ENCODE assay signal across 8 cellular contexts in genomic region chr12:4272014-4272975, GRCh38. TPM values are rescaled to one million over a fixed set of nuclear protein-coding genes. Genes with fewer than 3 reads are reported as not detected.
DNase-seq lines count a peak whose midpoint lies in the region; ATAC-seq and TF ChIP-seq lines count a peak whose summit lies in the region.

No MANE protein-coding gene starts in this region.

- H3K9me3 Mint-ChIP-seq in Caco-2 (ENCODE audit: unreplicated experiment) = no peaks in the 10 kb centered on the region

- POLR2A ChIA-PET in Caco-2 (lab: Charles Lee) = interaction anchor here (0.6 to 1.5 kb wide), 2 partner anchors 273 to 460 kb away, joined by 4 to 5 read pairs; no protein-coding TSS in a partner anchor

- peaks cover 40% of the 10 kb centered on the region for H3K4me1 ChIP-seq in Caco-2
- peaks cover 5 to 18% of the 10 kb centered on the region in 2 donors for H3K4me1 ChIP-seq in lung (ENCODE audit: control insufficient read depth in 2 of 2, insufficient read depth in 2 of 2, low read length in 2 of 2)

- DNase-seq in Caco-2 (peak; percentile 71 to 80), KG1 (lab: John Stamatoyannopoulos, UW) (peak; percentile 76), dermis blood vessel endothelial cell (peak; percentile 69), lung (ENCODE audit: low spot score) (peak; percentile 78), EL (no peak)
- peak; percentile 75 to 91 for DNase-seq in activated CD4-positive, alpha-beta T cell treated with anti-CD3 and anti-CD28 coated beads, Interleukin-2, amount 50 U/mL, for 24 hours (ENCODE audit: low read depth in 1 of 2, low spot score in 1 of 2)
- peak; percentile 69 to 77 (median 76) for DNase-seq in stimulated activated CD4-positive, alpha-beta T cell treated with anti-CD3 and anti-CD28 coated beads, TNF-alpha, amount 100 ng/mL, for 1 hour (ENCODE audit: low read depth in 3 of 3, low spot score in 1 of 3)

- 1% methylated on average over 68 to 70 of the region's 70 CpGs for WGBS in lung, 2 donors

- intact Hi-C loops in Caco-2 (cut with micrococcal nuclease; ENCODE audit: unreplicated experiment) = no loop called here

- H3K4me3 Mint-ChIP-seq in Caco-2 (ENCODE audit: unreplicated experiment) = peak overlapping the region; percentile 98

- CTCF ChIA-PET in Caco-2 (lab: Charles Lee) = interaction anchor here (0.6 to 1.3 kb wide), 7 partner anchors 108 to 1011 kb away, joined by 3 to 5 read pairs (median 4); no protein-coding TSS in a partner anchor

- no peaks in the 10 kb centered on the region for H3K36me3 ChIP-seq in Caco-2 (ENCODE audit: control insufficient read depth, insufficient read depth, low read length)
- H3K36me3 ChIP-seq in lung (ENCODE audit: control insufficient read depth in 2 of 2, insufficient read depth in 2 of 2, low read length in 2 of 2) = no peaks in the 10 kb centered on the region

- peaks cover 50% of the 10 kb centered on the region for H3K4me1 Mint-ChIP-seq in Caco-2 (ENCODE audit: low read depth, unreplicated experiment)

- H3K36me3 Mint-ChIP-seq in Caco-2 (ENCODE audit: insufficient read depth, unreplicated experiment) = peaks cover 61% of the 10 kb centered on the region

- no TSS peak for BruUV-seq in Caco-2 (replicated peaks; lab: Mats Ljungman, UMichigan)

- ATAC-seq in GM21390 (IDR thresholded peaks at IDR 0.05; ENCODE audit: unreplicated experiment) (peak; percentile 48), lung (ENCODE audit: insufficient read depth, low FRiP score) (peak; percentile 48)

- no peaks in the 10 kb centered on the region for H3K9me3 ChIP-seq in Caco-2
- H3K9me3 ChIP-seq in lung (ENCODE audit: control insufficient read depth in 2 of 2, insufficient read depth in 1 of 2, low read length in 1 of 2) = no peaks in the 10 kb centered on the region

- peak overlapping the region; percentile 65 to 83 for H3K27ac ChIP-seq in lung (ENCODE audit: low read depth in 1 of 2, low read length in 1 of 2)

- H3K27me3 Mint-ChIP-seq in Caco-2 (ENCODE audit: insufficient read depth, unreplicated experiment) = peaks cover 47% of the 10 kb centered on the region

- TF ChIP-seq CTCF in Caco-2 (IDR thresholded peaks at IDR 0.05; ENCODE audit: insufficient read depth in 1 of 2, low read depth in 1 of 2, low read length in 1 of 2, severe bottlenecking in 1 of 2, unreplicated experiment in 1 of 2) (no peak), lung (IDR thresholded peaks at IDR 0.05; ENCODE audit: control extremely low read depth, extremely low read depth) (no peak)

- H3K27me3 ChIP-seq in Caco-2 (replicated peaks; ENCODE audit: control insufficient read depth, insufficient read depth, low read length) (peaks cover 25% of the 10 kb centered on the region), lung (ENCODE audit: control insufficient read depth, insufficient read depth) (no peaks in the 10 kb centered on the region)

- peak overlapping the region; percentile 27 for H3K4me3 ChIP-seq in Caco-2 (ENCODE audit: low read depth, low read length)
- H3K4me3 ChIP-seq in lung = no peak overlapping the region

- peak overlapping the region; percentile 11 for H3K27ac Mint-ChIP-seq in Caco-2 (ENCODE audit: unreplicated experiment)

RNA-seq across cellular contexts. Expression of gene CCND2, which starts 1.3 kb away (rescaled TPM):
- total RNA-seq in Caco-2 (2022) (113 and 145 TPM in 2 replicates), dermis blood vessel endothelial cell (111 and 140 TPM in 2 replicates), lung (100 to 1,000 TPM in 1 of 2 donors, 10 to 100 TPM in 1; 93.9 to 113 TPM)
- polyA plus RNA-seq in lung = 1 to 10 TPM; 6.1 to 9.5 TPM

RNA-seq across cellular contexts. Expression of gene TIGAR, which starts 48.7 kb away (rescaled TPM):
- total RNA-seq in Caco-2 (2022) (36.7 and 42.7 TPM in 2 replicates), dermis blood vessel endothelial cell (11.2 and 19.7 TPM in 2 replicates), lung (1 to 10 TPM; 1.6 to 9.1 TPM)
- 1 to 10 TPM; 4.2 to 8.9 TPM for polyA plus RNA-seq in lung
